Comparison of ENCODE assay signal across 13 cellular contexts in the genomic region with DNA sequence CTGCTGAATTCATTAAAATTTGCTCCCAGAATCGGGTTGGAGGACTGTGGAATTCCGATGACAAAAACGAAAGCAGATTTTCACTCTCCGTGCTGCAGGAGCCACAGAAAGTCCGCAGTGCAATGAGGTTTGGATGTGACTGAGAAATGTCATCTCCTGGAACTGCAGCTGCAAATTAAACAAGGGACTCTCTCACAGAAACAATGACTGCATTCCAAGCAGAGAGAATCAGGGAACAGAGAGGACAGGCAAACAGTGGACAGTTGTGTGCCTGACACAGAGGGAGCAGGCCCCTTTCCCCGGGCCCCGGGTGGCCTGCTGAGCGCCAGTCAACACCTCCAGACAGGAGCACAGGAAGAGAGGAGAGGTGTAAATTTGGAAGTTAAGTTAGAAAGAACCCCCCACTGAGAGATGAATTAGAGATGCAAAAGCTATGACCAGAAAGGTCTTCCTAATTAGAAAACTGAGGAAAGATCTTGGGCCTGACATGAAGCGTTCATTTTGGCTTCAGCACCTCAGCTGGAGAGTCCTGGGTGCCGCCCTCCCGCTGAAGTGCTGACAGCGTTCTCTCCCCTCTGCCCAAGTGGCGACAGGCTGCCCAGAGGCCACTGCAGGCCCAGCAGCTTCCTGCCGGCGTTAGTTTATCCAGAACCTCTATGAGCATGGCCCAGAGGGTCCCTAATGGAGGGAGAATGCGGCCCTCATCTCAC.
A peak's percentile ranks its signal among the peaks of the same experiment; 100 is the strongest.
DNase-seq lines count a peak whose midpoint lies in the region; ATAC-seq and TF ChIP-seq lines count a peak whose summit lies in the region.
"Had no signal": no experiment of that assay in that cellular context is flagged by ENCODE, and none has a peak within 500 bp of the region (broad histone marks: within the 10 kb centered on the region; RNA-seq: fewer than 3 reads in every experiment).

No MANE protein-coding gene starts in this region.

- H3K9me3 ChIP-seq in ascending aorta (no peaks in the 10 kb centered on the region), right cardiac atrium (ENCODE audit: control insufficient read depth, low read length) (no peaks in the 10 kb centered on the region), HAP-1 (no peaks in the 10 kb centered on the region), prostate gland (no peaks in the 10 kb centered on the region)
- H3K9me3 ChIP-seq: transverse colon had no signal

- DNase-seq in EH (ENCODE audit: low read depth) (peak; percentile 37), ascending aorta (ENCODE audit: low spot score in 2 of 2) (no peak), right cardiac atrium (peak in 1 of 3 donors; percentile 49), posterior cingulate gyrus (peak in 8 of 10 donors; percentile 33 to 94 (median 62)), HAP-1 (ENCODE audit: low spot score in 2 of 2) (no peak), NCI-H187 (lab: John Stamatoyannopoulos, UW) (no peak), prostate gland (ENCODE audit: low spot score) (no peak)
- DNase-seq: activated T-cell treated with anti-CD3 and anti-CD28 coated beads for 4 hours; CD8-positive, alpha-beta T cell; stimulated activated CD4-positive, alpha-beta T cell treated with anti-CD3 and anti-CD28 coated beads, Interleukin-2, amount 100 ng/mL, for 48 hours; transverse colon had no signal

- intact Hi-C loops in ascending aorta (cut with DNase I) (no loop called here), right cardiac atrium (cut with DNase I) (no loop called here), posterior cingulate gyrus (cut with DNase I) (loop anchor here (10.0 kb wide), 1 partner anchor 103 kb away; no protein-coding TSS in a partner anchor), prostate gland (cut with DNase I) (no loop called here)

- TF ChIP-seq POLR2A in prostate gland (IDR thresholded peaks at IDR 0.05), result no peak

- in situ Hi-C loops in HAP-1 (cut with MboI; ENCODE audit: low sequenced_read_pairs), result no loop called here

- ATAC-seq in right cardiac atrium (peak; percentile 32 to 66), GM19397 (IDR thresholded peaks at IDR 0.05; ENCODE audit: unreplicated experiment) (no peak)
- ATAC-seq: CD8-positive, alpha-beta T cell; GM12878 had no signal

- H3K27me3 ChIP-seq in ascending aorta (no peaks in the 10 kb centered on the region), right cardiac atrium (ENCODE audit: control insufficient read depth, insufficient read depth) (no peaks in the 10 kb centered on the region), HAP-1 (ENCODE audit: low read depth) (no peaks in the 10 kb centered on the region), prostate gland (replicated peaks; ENCODE audit: insufficient read depth) (no peaks in the 10 kb centered on the region)
- H3K27me3 ChIP-seq: transverse colon had no signal

- 27% methylated on average over 16 of the region's 16 CpGs for WGBS in right cardiac atrium
- WGBS in prostate gland, result 44% methylated on average over 16 of the region's 16 CpGs

- H3K36me3 ChIP-seq in ascending aorta (no peaks in the 10 kb centered on the region), HAP-1 (replicated peaks) (no peaks in the 10 kb centered on the region), prostate gland (no peaks in the 10 kb centered on the region)
- H3K36me3 ChIP-seq: transverse colon had no signal

- peak overlapping the region; percentile 16 to 35 for H3K4me3 ChIP-seq in ascending aorta
- peak overlapping the region; percentile 2 for H3K4me3 ChIP-seq in right cardiac atrium (ENCODE audit: low read length)
- H3K4me3 ChIP-seq in HAP-1, result no peak overlapping the region
- no peak overlapping the region for H3K4me3 ChIP-seq in prostate gland
- H3K4me3 ChIP-seq: GM12878, transverse colon had no signal

- H3K4me1 ChIP-seq in ascending aorta (no peaks in the 10 kb centered on the region), right cardiac atrium (ENCODE audit: control insufficient read depth, insufficient read depth, low read length) (no peaks in the 10 kb centered on the region), HAP-1 (no peaks in the 10 kb centered on the region), prostate gland (replicated peaks) (peaks cover 13% of the 10 kb centered on the region)
- H3K4me1 ChIP-seq: transverse colon had no signal

- no peak overlapping the region for H3K27ac ChIP-seq in ascending aorta
- H3K27ac ChIP-seq in right cardiac atrium (ENCODE audit: low read length), result no peak overlapping the region
- H3K27ac ChIP-seq in prostate gland, result no peak overlapping the region
- H3K27ac ChIP-seq: transverse colon had no signal

- TF ChIP-seq CTCF in ascending aorta (IDR thresholded peaks at IDR 0.05) (no peak), prostate gland (IDR thresholded peaks at IDR 0.05) (no peak)

Comparison
In these comparisons a context has a peak if more than half of its experiments do, and no peak if none do; other contexts are left out.
1. DNase-seq: peak in EH (single experiment) and posterior cingulate gyrus (8 of 10); none in ascending aorta (0 of 2), HAP-1 (0 of 2), NCI-H187 (0 of 2) and prostate gland (single experiment).
2. H3K4me3 ChIP-seq: peak in ascending aorta (2 of 2) and right cardiac atrium (single experiment); none in HAP-1 (single experiment) and prostate gland (0 of 2).